In the genomic region with DNA sequence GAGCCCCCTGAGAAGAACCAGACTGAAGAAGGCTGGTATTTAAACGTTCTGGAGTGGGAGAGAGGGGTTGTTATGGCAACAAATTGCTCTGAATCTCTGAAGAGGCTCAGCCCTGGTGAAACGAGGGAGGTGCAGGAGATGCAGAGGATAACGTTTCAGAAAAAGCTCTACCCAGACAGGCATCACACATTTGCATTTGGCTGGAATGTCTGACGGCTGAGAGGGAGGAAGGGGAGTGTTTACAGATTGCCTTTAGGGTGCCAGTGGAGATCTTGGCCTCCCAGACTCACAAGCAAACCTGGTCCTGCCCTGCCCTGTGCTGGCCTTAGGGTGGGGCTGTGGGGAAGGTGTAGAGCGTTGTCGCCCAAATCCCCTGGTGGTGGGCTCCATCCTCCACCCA, we compare ENCODE assay signal across 17 cellular contexts.
DNase-seq lines count a peak whose midpoint lies in the region; ATAC-seq lines count a peak whose summit lies in the region.
"Had no signal": no experiment of that assay in that cellular context is flagged by ENCODE, and none has a peak within 500 bp of the region (broad histone marks: within the 10 kb centered on the region; RNA-seq: fewer than 3 reads in every experiment).

No MANE protein-coding gene starts in this region.

- ATAC-seq in HG03039 (IDR thresholded peaks at IDR 0.05; ENCODE audit: unreplicated experiment): no peak
- ATAC-seq: activated CD8-positive, alpha-beta memory T cell treated with anti-CD3 and anti-CD28 coated beads, Interleukin-2, amount 10 ng/mL, durations not matched to agents 7 days and 5 days; gastrocnemius medialis; left cardiac atrium had no signal

- DNase-seq in Ammon's horn (ENCODE audit: low spot score): peak; percentile 62
- peak; percentile 83 for DNase-seq in NCI-H128 (lab: John Stamatoyannopoulos, UW; ENCODE audit: unreplicated experiment)
- peak; percentile 64 for DNase-seq in NCI-H748 (lab: John Stamatoyannopoulos, UW; ENCODE audit: unreplicated experiment)
- peak; percentile 77 for DNase-seq in islet precursor cell
- DNase-seq in activated gamma-delta T cell (lab: John Stamatoyannopoulos, UW): no peak
- DNase-seq in activated T-cell treated with anti-CD3 and anti-CD28 coated beads, Interleukin-2, amount 50 U/mL, for 1 hour: no peak
- no peak for DNase-seq in NCI-H1092 (lab: John Stamatoyannopoulos, UW)
- DNase-seq: activated CD4-positive, alpha-beta T cell treated with anti-CD3 and anti-CD28 coated beads for 48 hours; activated CD8-positive, alpha-beta memory T cell treated with anti-CD3 and anti-CD28 coated beads, Interleukin-2, amount 10 ng/mL, durations not matched to agents 7 days and 5 days; DMS 273 treated with DMSO at 0.1 percent for 48 hours; erythroblast; gastrocnemius medialis; left cardiac atrium; NCI-H226; spleen; uterus had no signal

Comparison
In these comparisons a context has a peak if more than half of its experiments do, and no peak if none do; other contexts are left out.
1. DNase-seq: peak in Ammon's horn (single experiment), NCI-H128 (single experiment), NCI-H748 (single experiment) and islet precursor cell (single experiment); none in activated gamma-delta T cell (single experiment), activated T-cell treated with anti-CD3 and anti-CD28 coated beads, Interleukin-2, amount 50 U/mL, for 1 hour (single experiment) and NCI-H1092 (single experiment).